1 cellular context compared by ENCODE assay signal in the genomic region with DNA sequence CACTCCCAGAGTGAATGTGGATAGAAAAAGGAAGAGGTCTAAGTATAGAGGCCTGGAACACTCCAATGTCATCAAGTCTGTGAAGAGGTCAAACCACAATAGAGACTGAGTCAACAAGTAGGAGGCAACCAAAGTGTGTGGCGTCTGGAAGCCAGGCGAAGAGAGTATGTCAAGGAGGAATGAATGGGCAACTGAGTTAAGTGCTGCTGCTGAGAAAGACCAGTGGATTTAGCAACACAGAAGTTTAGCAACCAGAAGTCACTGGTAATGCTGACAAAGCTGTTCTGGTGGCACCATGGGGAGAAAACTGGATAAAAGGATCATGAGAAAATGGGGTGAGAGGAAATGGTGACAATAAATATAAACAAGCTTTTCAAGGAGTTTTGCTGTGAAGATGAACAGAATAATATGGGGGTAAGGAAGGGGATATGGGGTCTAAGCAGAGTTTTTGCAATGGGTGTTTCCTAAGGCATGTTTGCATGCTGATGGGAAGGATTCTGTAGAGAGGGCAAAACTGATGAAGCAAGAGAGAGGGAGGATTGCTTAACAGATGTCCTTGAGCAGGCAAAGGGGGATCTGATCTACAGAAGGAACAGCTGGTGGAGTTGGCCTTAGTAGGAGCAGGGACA.
TF ChIP-seq lines count a peak whose summit lies in the region.

No MANE protein-coding gene starts in this region.

TF ChIP-seq in K562, 482 proteins besides CTCF, POLR2A, EP300 and RAD21 (continued from another document and continues in another):
- TF ChIP-seq ZNF41 (CRISPR knock-in tag; conservative IDR thresholded peaks at IDR 0.05) (no peak), MAFK (IDR thresholded peaks at IDR 0.05; ENCODE audit: low read length) (peak; percentile 76), HNRNPUL1 (IDR thresholded peaks at IDR 0.05; ENCODE audit: low read length) (no peak), IRF2 (CRISPR knock-in tag; IDR thresholded peaks at IDR 0.05) (no peak), KDM1A (IDR thresholded peaks at IDR 0.05) (peak; percentile 84 to 89), KAT2B (IDR thresholded peaks at IDR 0.05; ENCODE audit: low read depth, low read length) (no peak), ZNF354B (CRISPR knock-in tag; IDR thresholded peaks at IDR 0.05) (no peak), TCF3 (CRISPR knock-in tag; IDR thresholded peaks at IDR 0.05) (peak; percentile 55), SRSF3 (IDR thresholded peaks at IDR 0.05; ENCODE audit: insufficient read depth, low read length) (no peak), POLR2G (IDR thresholded peaks at IDR 0.05; ENCODE audit: low read depth, low read length) (no peak), ZFP1 (CRISPR knock-in tag; IDR thresholded peaks at IDR 0.05) (no peak), SRSF1 (IDR thresholded peaks at IDR 0.05; ENCODE audit: low read depth, low read length) (no peak), U2AF2 (optimal IDR thresholded peaks at IDR 0.05; ENCODE audit: low read depth, low read length) (no peak), SIN3A (IDR thresholded peaks at IDR 0.05; ENCODE audit: borderline replicate concordance in 2 of 2, control insufficient read depth in 1 of 2, low read depth in 2 of 2, low read length in 2 of 2) (no peak), HCFC1 (IDR thresholded peaks at IDR 0.05; ENCODE audit: low read depth, low read length) (no peak), GABPB2 (CRISPR knock-in tag; conservative IDR thresholded peaks at IDR 0.05) (no peak), ZNF24 (IDR thresholded peaks at IDR 0.05) (peak; percentile 60; the same call in 1 of the 2 replicates), HMGN3 (IDR thresholded peaks at IDR 0.05; ENCODE audit: borderline replicate concordance, extremely low read depth, insufficient read length, low read depth, low read length) (no peak), ZNF695 (CRISPR knock-in tag; IDR thresholded peaks at IDR 0.05) (no peak), PHB2 (IDR thresholded peaks at IDR 0.05; ENCODE audit: low read depth) (no peak), SETDB1 (IDR thresholded peaks at IDR 0.05; ENCODE audit: low read length) (no peak), TBP (optimal IDR thresholded peaks at IDR 0.05; ENCODE audit: low read depth, low read length) (no peak), KLF13 (tag; IDR thresholded peaks at IDR 0.05; ENCODE audit: borderline replicate concordance, low read depth) (no peak), CAMTA2 (CRISPR knock-in tag; conservative IDR thresholded peaks at IDR 0.05) (no peak), RHOXF2B (CRISPR knock-in tag; conservative IDR thresholded peaks at IDR 0.05) (no peak), CBX5 (IDR thresholded peaks at IDR 0.05; ENCODE audit: borderline replicate concordance, low read depth) (no peak), ZNF444 (CRISPR knock-in tag; IDR thresholded peaks at IDR 0.05) (no peak), MTA2 (IDR thresholded peaks at IDR 0.05; ENCODE audit: low read depth) (peak; percentile 42; the same call in 1 of the 2 replicates), ZC3H8 (IDR thresholded peaks at IDR 0.05) (no peak), TRIM28 (IDR thresholded peaks at IDR 0.05) (no peak; the same call in 1 of the 2 replicates), ZNF75A (CRISPR knock-in tag; IDR thresholded peaks at IDR 0.05) (no peak), JUN (IDR thresholded peaks at IDR 0.05; ENCODE audit: borderline replicate concordance, low read depth, low read length) (peak; percentile 21; the same call in 1 of the 2 replicates), JUN (CRISPR knock-in tag; IDR thresholded peaks at IDR 0.05; ENCODE audit: borderline replicate concordance) (no peak), ZBTB7A (IDR thresholded peaks at IDR 0.05; ENCODE audit: borderline replicate concordance, control insufficient read depth, low read depth, low read length) (no peak), ZNF76 (CRISPR knock-in tag; IDR thresholded peaks at IDR 0.05; ENCODE audit: borderline replicate concordance) (no peak), TEAD2 (tag; IDR thresholded peaks at IDR 0.05) (no peak), RBM17 (IDR thresholded peaks at IDR 0.05; ENCODE audit: borderline replicate concordance, low read depth, low read length) (no peak), SMARCB1 (IDR thresholded peaks at IDR 0.05; ENCODE audit: insufficient read length, low read depth) (no peak), TAF7 (tag; IDR thresholded peaks at IDR 0.05) (no peak), TEAD1 (CRISPR knock-in tag; IDR thresholded peaks at IDR 0.05) (no peak), ZNF274 (IDR thresholded peaks at IDR 0.05; ENCODE audit: borderline replicate concordance, low read depth, low read length) (no peak), ASH1L (IDR thresholded peaks at IDR 0.05; ENCODE audit: borderline replicate concordance, low read depth, partially characterized antibody) (no peak), STAT5B (CRISPR knock-in tag; IDR thresholded peaks at IDR 0.05) (no peak), RCOR1 (IDR thresholded peaks at IDR 0.05; ENCODE audit: borderline replicate concordance in 1 of 2, low read depth in 2 of 2, low read length in 2 of 2) (peak in 1 of 2 experiments; percentile 95; a peak in 2 of 4 replicates)
- TF ChIP-seq, protein P1, sequence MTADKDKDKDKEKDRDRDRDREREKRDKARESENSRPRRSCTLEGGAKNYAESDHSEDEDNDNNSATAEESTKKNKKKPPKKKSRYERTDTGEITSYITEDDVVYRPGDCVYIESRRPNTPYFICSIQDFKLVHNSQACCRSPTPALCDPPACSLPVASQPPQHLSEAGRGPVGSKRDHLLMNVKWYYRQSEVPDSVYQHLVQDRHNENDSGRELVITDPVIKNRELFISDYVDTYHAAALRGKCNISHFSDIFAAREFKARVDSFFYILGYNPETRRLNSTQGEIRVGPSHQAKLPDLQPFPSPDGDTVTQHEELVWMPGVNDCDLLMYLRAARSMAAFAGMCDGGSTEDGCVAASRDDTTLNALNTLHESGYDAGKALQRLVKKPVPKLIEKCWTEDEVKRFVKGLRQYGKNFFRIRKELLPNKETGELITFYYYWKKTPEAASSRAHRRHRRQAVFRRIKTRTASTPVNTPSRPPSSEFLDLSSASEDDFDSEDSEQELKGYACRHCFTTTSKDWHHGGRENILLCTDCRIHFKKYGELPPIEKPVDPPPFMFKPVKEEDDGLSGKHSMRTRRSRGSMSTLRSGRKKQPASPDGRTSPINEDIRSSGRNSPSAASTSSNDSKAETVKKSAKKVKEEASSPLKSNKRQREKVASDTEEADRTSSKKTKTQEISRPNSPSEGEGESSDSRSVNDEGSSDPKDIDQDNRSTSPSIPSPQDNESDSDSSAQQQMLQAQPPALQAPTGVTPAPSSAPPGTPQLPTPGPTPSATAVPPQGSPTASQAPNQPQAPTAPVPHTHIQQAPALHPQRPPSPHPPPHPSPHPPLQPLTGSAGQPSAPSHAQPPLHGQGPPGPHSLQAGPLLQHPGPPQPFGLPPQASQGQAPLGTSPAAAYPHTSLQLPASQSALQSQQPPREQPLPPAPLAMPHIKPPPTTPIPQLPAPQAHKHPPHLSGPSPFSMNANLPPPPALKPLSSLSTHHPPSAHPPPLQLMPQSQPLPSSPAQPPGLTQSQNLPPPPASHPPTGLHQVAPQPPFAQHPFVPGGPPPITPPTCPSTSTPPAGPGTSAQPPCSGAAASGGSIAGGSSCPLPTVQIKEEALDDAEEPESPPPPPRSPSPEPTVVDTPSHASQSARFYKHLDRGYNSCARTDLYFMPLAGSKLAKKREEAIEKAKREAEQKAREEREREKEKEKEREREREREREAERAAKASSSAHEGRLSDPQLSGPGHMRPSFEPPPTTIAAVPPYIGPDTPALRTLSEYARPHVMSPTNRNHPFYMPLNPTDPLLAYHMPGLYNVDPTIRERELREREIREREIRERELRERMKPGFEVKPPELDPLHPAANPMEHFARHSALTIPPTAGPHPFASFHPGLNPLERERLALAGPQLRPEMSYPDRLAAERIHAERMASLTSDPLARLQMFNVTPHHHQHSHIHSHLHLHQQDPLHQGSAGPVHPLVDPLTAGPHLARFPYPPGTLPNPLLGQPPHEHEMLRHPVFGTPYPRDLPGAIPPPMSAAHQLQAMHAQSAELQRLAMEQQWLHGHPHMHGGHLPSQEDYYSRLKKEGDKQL (CRISPR knock-in tag; IDR thresholded peaks at IDR 0.05; ENCODE audit: borderline replicate concordance): no peak
- TF ChIP-seq, protein P2, sequence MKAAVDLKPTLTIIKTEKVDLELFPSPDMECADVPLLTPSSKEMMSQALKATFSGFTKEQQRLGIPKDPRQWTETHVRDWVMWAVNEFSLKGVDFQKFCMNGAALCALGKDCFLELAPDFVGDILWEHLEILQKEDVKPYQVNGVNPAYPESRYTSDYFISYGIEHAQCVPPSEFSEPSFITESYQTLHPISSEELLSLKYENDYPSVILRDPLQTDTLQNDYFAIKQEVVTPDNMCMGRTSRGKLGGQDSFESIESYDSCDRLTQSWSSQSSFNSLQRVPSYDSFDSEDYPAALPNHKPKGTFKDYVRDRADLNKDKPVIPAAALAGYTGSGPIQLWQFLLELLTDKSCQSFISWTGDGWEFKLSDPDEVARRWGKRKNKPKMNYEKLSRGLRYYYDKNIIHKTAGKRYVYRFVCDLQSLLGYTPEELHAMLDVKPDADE (conservative IDR thresholded peaks at IDR 0.05; ENCODE audit: control insufficient read depth, low read depth, low read length): no peak
- TF ChIP-seq, protein P3, sequence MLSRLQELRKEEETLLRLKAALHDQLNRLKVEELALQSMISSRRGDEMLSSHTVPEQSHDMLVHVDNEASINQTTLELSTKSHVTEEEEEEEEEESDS (CRISPR knock-in tag; IDR thresholded peaks at IDR 0.05): no peak
- TF ChIP-seq, protein P4, sequence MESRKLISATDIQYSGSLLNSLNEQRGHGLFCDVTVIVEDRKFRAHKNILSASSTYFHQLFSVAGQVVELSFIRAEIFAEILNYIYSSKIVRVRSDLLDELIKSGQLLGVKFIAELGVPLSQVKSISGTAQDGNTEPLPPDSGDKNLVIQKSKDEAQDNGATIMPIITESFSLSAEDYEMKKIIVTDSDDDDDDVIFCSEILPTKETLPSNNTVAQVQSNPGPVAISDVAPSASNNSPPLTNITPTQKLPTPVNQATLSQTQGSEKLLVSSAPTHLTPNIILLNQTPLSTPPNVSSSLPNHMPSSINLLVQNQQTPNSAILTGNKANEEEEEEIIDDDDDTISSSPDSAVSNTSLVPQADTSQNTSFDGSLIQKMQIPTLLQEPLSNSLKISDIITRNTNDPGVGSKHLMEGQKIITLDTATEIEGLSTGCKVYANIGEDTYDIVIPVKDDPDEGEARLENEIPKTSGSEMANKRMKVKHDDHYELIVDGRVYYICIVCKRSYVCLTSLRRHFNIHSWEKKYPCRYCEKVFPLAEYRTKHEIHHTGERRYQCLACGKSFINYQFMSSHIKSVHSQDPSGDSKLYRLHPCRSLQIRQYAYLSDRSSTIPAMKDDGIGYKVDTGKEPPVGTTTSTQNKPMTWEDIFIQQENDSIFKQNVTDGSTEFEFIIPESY (CRISPR knock-in tag; IDR thresholded peaks at IDR 0.05): no peak
- TF ChIP-seq, protein P5, sequence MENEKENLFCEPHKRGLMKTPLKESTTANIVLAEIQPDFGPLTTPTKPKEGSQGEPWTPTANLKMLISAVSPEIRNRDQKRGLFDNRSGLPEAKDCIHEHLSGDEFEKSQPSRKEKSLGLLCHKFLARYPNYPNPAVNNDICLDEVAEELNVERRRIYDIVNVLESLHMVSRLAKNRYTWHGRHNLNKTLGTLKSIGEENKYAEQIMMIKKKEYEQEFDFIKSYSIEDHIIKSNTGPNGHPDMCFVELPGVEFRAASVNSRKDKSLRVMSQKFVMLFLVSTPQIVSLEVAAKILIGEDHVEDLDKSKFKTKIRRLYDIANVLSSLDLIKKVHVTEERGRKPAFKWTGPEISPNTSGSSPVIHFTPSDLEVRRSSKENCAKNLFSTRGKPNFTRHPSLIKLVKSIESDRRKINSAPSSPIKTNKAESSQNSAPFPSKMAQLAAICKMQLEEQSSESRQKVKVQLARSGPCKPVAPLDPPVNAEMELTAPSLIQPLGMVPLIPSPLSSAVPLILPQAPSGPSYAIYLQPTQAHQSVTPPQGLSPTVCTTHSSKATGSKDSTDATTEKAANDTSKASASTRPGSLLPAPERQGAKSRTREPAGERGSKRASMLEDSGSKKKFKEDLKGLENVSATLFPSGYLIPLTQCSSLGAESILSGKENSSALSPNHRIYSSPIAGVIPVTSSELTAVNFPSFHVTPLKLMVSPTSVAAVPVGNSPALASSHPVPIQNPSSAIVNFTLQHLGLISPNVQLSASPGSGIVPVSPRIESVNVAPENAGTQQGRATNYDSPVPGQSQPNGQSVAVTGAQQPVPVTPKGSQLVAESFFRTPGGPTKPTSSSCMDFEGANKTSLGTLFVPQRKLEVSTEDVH (IDR thresholded peaks at IDR 0.05; ENCODE audit: low read depth, partially characterized antibody): no peak
- TF ChIP-seq, protein P6, sequence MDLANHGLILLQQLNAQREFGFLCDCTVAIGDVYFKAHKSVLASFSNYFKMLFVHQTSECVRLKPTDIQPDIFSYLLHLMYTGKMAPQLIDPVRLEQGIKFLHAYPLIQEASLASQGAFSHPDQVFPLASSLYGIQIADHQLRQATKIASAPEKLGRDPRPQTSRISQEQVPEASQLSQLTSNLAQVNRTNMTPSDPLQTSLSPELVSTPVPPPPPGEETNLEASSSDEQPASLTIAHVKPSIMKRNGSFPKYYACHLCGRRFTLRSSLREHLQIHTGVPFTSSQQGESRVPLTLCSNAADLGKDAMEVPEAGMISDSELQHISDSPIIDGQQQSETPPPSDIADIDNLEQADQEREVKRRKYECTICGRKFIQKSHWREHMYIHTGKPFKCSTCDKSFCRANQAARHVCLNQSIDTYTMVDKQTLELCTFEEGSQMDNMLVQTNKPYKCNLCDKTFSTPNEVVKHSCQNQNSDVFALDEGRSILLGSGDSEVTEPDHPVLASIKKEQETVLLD (IDR thresholded peaks at IDR 0.05): no peak
- TF ChIP-seq, protein P7, sequence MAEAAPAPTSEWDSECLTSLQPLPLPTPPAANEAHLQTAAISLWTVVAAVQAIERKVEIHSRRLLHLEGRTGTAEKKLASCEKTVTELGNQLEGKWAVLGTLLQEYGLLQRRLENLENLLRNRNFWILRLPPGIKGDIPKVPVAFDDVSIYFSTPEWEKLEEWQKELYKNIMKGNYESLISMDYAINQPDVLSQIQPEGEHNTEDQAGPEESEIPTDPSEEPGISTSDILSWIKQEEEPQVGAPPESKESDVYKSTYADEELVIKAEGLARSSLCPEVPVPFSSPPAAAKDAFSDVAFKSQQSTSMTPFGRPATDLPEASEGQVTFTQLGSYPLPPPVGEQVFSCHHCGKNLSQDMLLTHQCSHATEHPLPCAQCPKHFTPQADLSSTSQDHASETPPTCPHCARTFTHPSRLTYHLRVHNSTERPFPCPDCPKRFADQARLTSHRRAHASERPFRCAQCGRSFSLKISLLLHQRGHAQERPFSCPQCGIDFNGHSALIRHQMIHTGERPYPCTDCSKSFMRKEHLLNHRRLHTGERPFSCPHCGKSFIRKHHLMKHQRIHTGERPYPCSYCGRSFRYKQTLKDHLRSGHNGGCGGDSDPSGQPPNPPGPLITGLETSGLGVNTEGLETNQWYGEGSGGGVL (CRISPR knock-in tag; IDR thresholded peaks at IDR 0.05): no peak
- TF ChIP-seq, protein P8, sequence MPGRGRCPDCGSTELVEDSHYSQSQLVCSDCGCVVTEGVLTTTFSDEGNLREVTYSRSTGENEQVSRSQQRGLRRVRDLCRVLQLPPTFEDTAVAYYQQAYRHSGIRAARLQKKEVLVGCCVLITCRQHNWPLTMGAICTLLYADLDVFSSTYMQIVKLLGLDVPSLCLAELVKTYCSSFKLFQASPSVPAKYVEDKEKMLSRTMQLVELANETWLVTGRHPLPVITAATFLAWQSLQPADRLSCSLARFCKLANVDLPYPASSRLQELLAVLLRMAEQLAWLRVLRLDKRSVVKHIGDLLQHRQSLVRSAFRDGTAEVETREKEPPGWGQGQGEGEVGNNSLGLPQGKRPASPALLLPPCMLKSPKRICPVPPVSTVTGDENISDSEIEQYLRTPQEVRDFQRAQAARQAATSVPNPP (IDR thresholded peaks at IDR 0.05; ENCODE audit: borderline replicate concordance, insufficient read depth, insufficient read length): no peak
